Comparison of ENCODE assay signal across 29 cellular contexts in genomic region chr18:79801641-79802040, GRCh38. TPM values are rescaled to one million over a fixed set of nuclear protein-coding genes. Genes with fewer than 3 reads are reported as not detected.
"Had no signal": no experiment of that assay in that cellular context is flagged by ENCODE, and none has a peak within 500 bp of the region (broad histone marks: within the 10 kb centered on the region; RNA-seq: fewer than 3 reads in every experiment).

No MANE protein-coding gene starts in this region.

- H3K27ac Mint-ChIP-seq: memory B cell; mesothelial cell of epicardium; naive B cell; natural killer cell treated with Interleukin-12 subunit alpha and Interleukin-12 subunit beta and Interleukin-15 and Interleukin-18, amount 100 ng/mL, for 72 hours; neural progenitor cell; stimulated activated effector memory CD8-positive, alpha-beta T cell treated with anti-CD3 and anti-CD28 coated beads, Interleukin-12 subunit alpha, Interleukin-12 subunit beta, amount 100 ng/mL, for 72 hours; type B pancreatic cell had no signal

- H3K9me3 ChIP-seq: gastrocnemius medialis, mucosa of descending colon, psoas muscle, testis, tibial artery, uterus had no signal

- ATAC-seq: gastrocnemius medialis; left lobe of liver; mucosa of descending colon; natural killer cell treated with Interleukin-12 subunit alpha and Interleukin-12 subunit beta and Interleukin-15 and Interleukin-18, amount 100 ng/mL, for 72 hours; psoas muscle; right cardiac atrium; stimulated activated effector memory CD8-positive, alpha-beta T cell treated with anti-CD3 and anti-CD28 coated beads, Interleukin-12 subunit alpha, Interleukin-12 subunit beta, amount 100 ng/mL, for 72 hours; stimulated activated naive CD8-positive, alpha-beta T cell treated with anti-CD3 and anti-CD28 coated beads, Interleukin-15, Interleukin-2, amounts not matched to agents 100 U/mL and 50 U/mL, for 24 hours had no signal

- H3K4me3 Mint-ChIP-seq: memory B cell; mesothelial cell of epicardium; natural killer cell treated with Interleukin-12 subunit alpha and Interleukin-12 subunit beta and Interleukin-15 and Interleukin-18, amount 100 ng/mL, for 72 hours; neural progenitor cell; stimulated activated effector memory CD8-positive, alpha-beta T cell treated with anti-CD3 and anti-CD28 coated beads, Interleukin-12 subunit alpha, Interleukin-12 subunit beta, amount 100 ng/mL, for 72 hours; type B pancreatic cell had no signal

- H3K36me3 Mint-ChIP-seq: mesothelial cell of epicardium; neural progenitor cell; stimulated activated effector memory CD8-positive, alpha-beta T cell treated with anti-CD3 and anti-CD28 coated beads, Interleukin-12 subunit alpha, Interleukin-12 subunit beta, amount 100 ng/mL, for 72 hours; type B pancreatic cell had no signal

- H3K9me3 Mint-ChIP-seq: memory B cell; mesothelial cell of epicardium; natural killer cell treated with Interleukin-12 subunit alpha and Interleukin-12 subunit beta and Interleukin-15 and Interleukin-18, amount 100 ng/mL, for 72 hours; neural progenitor cell; stimulated activated effector memory CD8-positive, alpha-beta T cell treated with anti-CD3 and anti-CD28 coated beads, Interleukin-12 subunit alpha, Interleukin-12 subunit beta, amount 100 ng/mL, for 72 hours; type B pancreatic cell had no signal

- H3K9ac ChIP-seq: neural progenitor cell had no signal

- H3K4me3 ChIP-seq: dorsolateral prefrontal cortex, gastrocnemius medialis, lung, mucosa of descending colon, neural progenitor cell, psoas muscle, testis, tibial artery, uterus had no signal

- H3K36me3 ChIP-seq: gastrocnemius medialis, neural progenitor cell, tibial artery, uterus had no signal

- H3K27me3 ChIP-seq: testis had no signal

- FAIRE-seq: colon, keratinocyte, small intestine had no signal

- DNase-seq: effector CD4-positive, alpha-beta T cell; foreskin fibroblast; gastrocnemius medialis; mucosa of descending colon; naive B cell; psoas muscle; right cardiac atrium; small intestine; stimulated activated CD4-positive, alpha-beta T cell treated with anti-CD3 and anti-CD28 coated beads, Interleukin-12 subunit alpha, Interleukin-12 subunit beta, amount 100 ng/mL, for 4 hours; stimulated activated CD4-positive, alpha-beta T cell treated with anti-CD3 and anti-CD28 coated beads, Interleukin-1b, Interleukin-23, amount 100 ng/mL, for 48 hours; stimulated activated CD4-positive, alpha-beta T cell treated with anti-CD3 and anti-CD28 coated beads, Interleukin-4, amount 100 ng/mL, for 24 hours; stimulated activated naive CD8-positive, alpha-beta T cell treated with anti-CD3 and anti-CD28 coated beads, Interleukin-15, Interleukin-2, amounts not matched to agents 100 U/mL and 50 U/mL, for 24 hours; substantia nigra; testis; tibial artery; uterus had no signal

- H3K27ac ChIP-seq: dorsolateral prefrontal cortex, gastrocnemius medialis, neural progenitor cell, psoas muscle, testis, tibial artery, uterus had no signal

RNA-seq across cellular contexts. Expression of gene KCNG2, which starts 3.9 kb away (rescaled TPM):
- total RNA-seq: glomerular endothelial cell; left lobe of liver; mesothelial cell of epicardium; natural killer cell treated with Interleukin-12 subunit alpha and Interleukin-12 subunit beta and Interleukin-15 and Interleukin-18, amount 100 ng/mL, for 72 hours; osteocyte had no signal
- polyA plus RNA-seq: keratinocyte, right cardiac atrium had no signal
